In the genomic region with DNA sequence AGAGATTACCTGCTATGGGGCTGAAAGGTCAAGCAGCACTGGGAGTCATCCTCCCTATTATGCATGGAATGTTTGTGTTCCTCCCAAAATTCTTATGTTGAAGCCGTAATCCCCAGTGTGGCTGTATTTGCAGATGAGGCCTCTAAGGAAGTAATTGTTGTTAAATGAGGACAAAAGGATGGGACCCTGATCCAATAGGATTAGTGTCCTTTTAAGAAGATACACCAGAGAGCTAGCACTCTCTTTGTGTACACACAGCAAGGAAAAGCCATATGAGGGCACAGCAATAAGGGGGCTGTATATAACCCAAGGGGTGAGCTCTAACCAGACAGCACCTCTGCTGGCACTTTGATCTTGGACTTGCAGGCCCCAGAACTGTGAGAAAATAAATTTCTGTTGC, we compare ENCODE assay signal across 24 cellular contexts.
"Had no signal": no experiment of that assay in that cellular context is flagged by ENCODE, and none has a peak within 500 bp of the region (broad histone marks: within the 10 kb centered on the region; RNA-seq: fewer than 3 reads in every experiment).

No MANE protein-coding gene starts in this region.

- H3K4me1 ChIP-seq: right atrium auricular region, suprapubic skin, upper lobe of right lung had no signal

- DNase-seq: hypothalamus; islet precursor cell; left ventricle myocardium inferior; mesendoderm; naive B cell; ovary; spleen; stimulated activated CD4-positive, alpha-beta T cell treated with anti-CD3 and anti-CD28 coated beads, Interleukin-4, amount 100 ng/mL, for 24 hours; stimulated activated naive CD4-positive, alpha-beta T cell; tibial artery; trophoblast cell; upper lobe of right lung had no signal

- H3K9me3 ChIP-seq: ovary, right atrium auricular region, suprapubic skin, thoracic aorta, tibial artery, upper lobe of right lung had no signal

- H3K27ac Mint-ChIP-seq: mesothelial cell of epicardium; progenitor cell of endocrine pancreas; stimulated activated effector memory CD8-positive, alpha-beta T cell treated with anti-CD3 and anti-CD28 coated beads, Interleukin-12 subunit alpha, Interleukin-12 subunit beta, amount 100 ng/mL, for 72 hours; stimulated activated naive CD8-positive, alpha-beta T cell treated with anti-CD3 and anti-CD28 coated beads, Interleukin-15, Interleukin-2, amounts not matched to agents 100 ng/mL and 50 ng/mL, for 24 hours had no signal

- H3K36me3 Mint-ChIP-seq: stimulated activated effector memory CD8-positive, alpha-beta T cell treated with anti-CD3 and anti-CD28 coated beads, Interleukin-12 subunit alpha, Interleukin-12 subunit beta, amount 100 ng/mL, for 72 hours had no signal

- H3K4me1 Mint-ChIP-seq: mesothelial cell of epicardium, nephron had no signal

- ATAC-seq: sciatic nerve; stimulated activated effector memory CD8-positive, alpha-beta T cell treated with anti-CD3 and anti-CD28 coated beads, Interleukin-12 subunit alpha, Interleukin-12 subunit beta, amount 100 ng/mL, for 72 hours; upper lobe of right lung had no signal

- H3K9me3 Mint-ChIP-seq: stimulated activated naive CD8-positive, alpha-beta T cell treated with anti-CD3 and anti-CD28 coated beads, Interleukin-15, Interleukin-2, amounts not matched to agents 100 ng/mL and 50 ng/mL, for 24 hours had no signal

- H3K4me3 ChIP-seq: left ventricle myocardium inferior, lung, ovary, right atrium auricular region, skin epidermis, spleen, suprapubic skin, thoracic aorta, tibial artery, upper lobe of right lung had no signal

- H3K27ac ChIP-seq: left ventricle myocardium inferior, ovary, right atrium auricular region, skin epidermis, spleen, suprapubic skin, thoracic aorta, tibial artery, upper lobe of right lung had no signal

- H3K36me3 ChIP-seq: ovary, right atrium auricular region, thoracic aorta, tibial artery, upper lobe of right lung had no signal

- H3K27me3 ChIP-seq: ovary, right atrium auricular region, spleen, suprapubic skin, tibial artery, upper lobe of right lung had no signal

- FAIRE-seq: urothelium cell line had no signal

- H3K4me3 Mint-ChIP-seq: mesothelial cell of epicardium; nephron; stimulated activated effector memory CD8-positive, alpha-beta T cell treated with anti-CD3 and anti-CD28 coated beads, Interleukin-12 subunit alpha, Interleukin-12 subunit beta, amount 100 ng/mL, for 72 hours; stimulated activated naive CD8-positive, alpha-beta T cell treated with anti-CD3 and anti-CD28 coated beads, Interleukin-15, Interleukin-2, amounts not matched to agents 100 ng/mL and 50 ng/mL, for 24 hours had no signal

- H3K27me3 Mint-ChIP-seq: naive B cell; progenitor cell of endocrine pancreas; stimulated activated naive CD8-positive, alpha-beta T cell treated with anti-CD3 and anti-CD28 coated beads, Interleukin-15, Interleukin-2, amounts not matched to agents 100 ng/mL and 50 ng/mL, for 24 hours had no signal
